25 cellular contexts compared by ENCODE assay signal in the genomic region with DNA sequence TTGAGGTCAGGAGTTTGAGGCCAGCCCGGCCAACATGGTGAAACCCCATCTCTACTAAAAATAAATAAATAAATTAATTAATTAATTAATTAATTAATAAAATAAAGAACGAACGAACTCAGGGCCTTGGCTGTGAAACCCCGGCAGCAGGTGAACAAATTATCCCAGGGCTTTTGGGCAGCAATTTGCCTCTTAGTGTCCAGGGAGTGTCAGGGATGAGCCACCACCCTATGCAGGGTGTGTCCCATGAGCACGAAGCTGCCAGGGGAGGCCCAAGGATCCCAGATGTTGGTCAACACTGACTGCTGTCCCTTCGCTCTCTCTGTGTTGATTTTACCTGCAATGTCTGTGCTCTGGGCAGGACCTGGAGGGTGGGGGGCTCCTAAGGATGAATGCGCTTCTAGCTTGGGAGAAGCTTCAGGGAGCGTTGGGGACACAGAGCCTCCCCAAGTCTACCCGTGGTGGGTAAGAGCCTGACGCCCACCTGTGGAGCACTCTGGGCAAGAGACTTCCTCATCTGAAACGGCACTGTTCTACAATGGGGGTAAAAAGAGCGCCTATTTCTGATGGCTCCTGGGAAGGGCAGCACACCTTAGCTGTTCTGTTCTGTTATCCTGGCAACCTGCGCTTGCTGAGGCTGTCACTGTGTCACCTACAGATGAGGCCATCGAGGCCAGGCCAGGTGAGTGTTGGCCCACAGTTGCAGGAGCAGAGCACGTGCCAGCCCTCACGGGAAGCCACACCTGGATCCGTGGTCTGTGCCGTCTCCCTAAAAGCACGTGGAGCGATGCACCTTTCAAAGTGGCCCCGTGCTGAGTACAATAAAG.
"Had no signal": no experiment of that assay in that cellular context is flagged by ENCODE, and none has a peak within 500 bp of the region (broad histone marks: within the 10 kb centered on the region; RNA-seq: fewer than 3 reads in every experiment).

No MANE protein-coding gene starts in this region.

- DNase-seq: activated CD4-positive, alpha-beta memory T cell treated with anti-CD3 and anti-CD28 coated beads for 36 hours; activated CD4-positive, alpha-beta T cell treated with anti-CD3 and anti-CD28 coated beads, Interleukin-2, amount 10 ng/mL, durations not matched to agents 24 days and 14 days; activated CD4-positive, CD25-positive, alpha-beta regulatory T cell treated with anti-CD3 and anti-CD28 coated beads, Interleukin-2, amount 50 U/mL, for 72 hours; activated naive CD4-positive, alpha-beta T cell treated with Interleukin-2 at 50 U/mL for 16 hours; activated naive CD8-positive, alpha-beta T cell treated with anti-CD3 and anti-CD28 coated beads, Interleukin-2, amount 10 ng/mL, durations not matched to agents 7 days and 5 days; activated T-cell treated with anti-CD3 and anti-CD28 coated beads, Interleukin-2, amount 50 U/mL, for 48 hours; brain microvascular endothelial cell; endodermal cell; foreskin melanocyte; left ventricle myocardium superior; naive B cell; nephron progenitor cell; psoas muscle; stimulated activated CD4-positive, alpha-beta T cell treated with anti-CD3 and anti-CD28 coated beads, Interleukin-15, amount 100 ng/mL, for 24 hours; stimulated activated CD4-positive, alpha-beta T cell treated with anti-CD3 and anti-CD28 coated beads, Interleukin-2, amount 100 ng/mL, for 24 hours; stimulated activated naive B cell treated with anti-CD40 and anti-IgM and Interleukin-4, amounts not matched to agents 10 μg/mL and 1 μg/mL and 100 μg/mL, for 72 hours; stomach; T-helper 1 cell; thyroid gland; upper lobe of left lung had no signal

- H3K9ac ChIP-seq: parathyroid adenoma had no signal

- H3K36me3 ChIP-seq: ascending aorta, brain microvascular endothelial cell, stomach, thyroid gland, upper lobe of left lung had no signal

- H3K4me3 ChIP-seq: ascending aorta, psoas muscle, stomach, thyroid gland, upper lobe of left lung had no signal

- FAIRE-seq: islet of Langerhans had no signal

- H3K27me3 ChIP-seq: ascending aorta, brain microvascular endothelial cell, thyroid gland, upper lobe of left lung had no signal

- H3K79me2 ChIP-seq: parathyroid adenoma had no signal

- H3K9me3 ChIP-seq: ascending aorta, psoas muscle, stomach, thyroid gland, upper lobe of left lung had no signal

- ATAC-seq: esophagus mucosa; left ventricle myocardium superior; psoas muscle; stimulated activated naive B cell treated with anti-CD40 and anti-IgM and Interleukin-4, amounts not matched to agents 10 μg/mL and 1 μg/mL and 100 μg/mL, for 72 hours had no signal

- H2AFZ ChIP-seq: parathyroid adenoma had no signal

- H3K4me1 ChIP-seq: ascending aorta, parathyroid adenoma, psoas muscle, stomach, thyroid gland, upper lobe of left lung had no signal

- H3K27ac ChIP-seq: ascending aorta, brain microvascular endothelial cell, parathyroid adenoma, psoas muscle, stomach, thyroid gland, upper lobe of left lung, VCaP had no signal
